ENCODE assay signal across 30 cellular contexts in genomic region chr5:175598774-175599173, GRCh38. TPM values are rescaled to one million over a fixed set of nuclear protein-coding genes. Genes with fewer than 3 reads are reported as not detected.
"Had no signal": no experiment of that assay in that cellular context is flagged by ENCODE, and none has a peak within 500 bp of the region (broad histone marks: within the 10 kb centered on the region; RNA-seq: fewer than 3 reads in every experiment).

No MANE protein-coding gene starts in this region.

- H3K4me3 ChIP-seq: K562, Peyer's patch had no signal

- DNase-seq: activated CD4-positive, alpha-beta T cell treated with anti-CD3 and anti-CD28 coated beads, Interleukin-2, amount 10 ng/mL, durations not matched to agents 24 days and 14 days; activated CD4-positive, alpha-beta T cell treated with anti-CD3 and anti-CD28 coated beads, Interleukin-2, amount 50 U/mL, for 4 hours; activated CD8-positive, alpha-beta T cell treated with anti-CD3 and anti-CD28 coated beads for 36 hours; activated gamma-delta T cell treated with Interleukin-2 at 50 U/mL for 16 hours; activated naive CD4-positive, alpha-beta T cell treated with anti-CD3 and anti-CD28 coated beads for 36 hours; activated T-cell treated with anti-CD3 and anti-CD28 coated beads, Interleukin-2, amount 50 U/mL, for 1 hour; amniotic stem cell; aorta; brain microvascular endothelial cell; NCI-H1092 treated with DMSO at 0.1 percent for 48 hours; NCI-H1417; NCI-H146; NCI-H187; NCI-H2029 treated with DMSO at 0.1 percent for 48 hours; NCI-H2107; NCI-H2171; NCI-H510A; NCI-H526; NCI-H748 treated with DMSO at 0.1 percent for 48 hours; NK-92 treated with Interleukin-12 subunit alpha and Interleukin-12 subunit beta, amount 100 ng/mL, for 24 hours; PC-3; Peyer's patch; RPMI8226; SW 1271; T-helper 1 cell; T1000; WERI-Rb-1 had no signal

- H3K4me3 Mint-ChIP-seq: activated CD4-positive, alpha-beta T cell treated with anti-CD3 and anti-CD28 coated beads, Interleukin-2, amount 10 ng/mL, durations not matched to agents 24 days and 14 days; activated CD8-positive, alpha-beta T cell treated with anti-CD3 and anti-CD28 coated beads for 36 hours; activated naive CD4-positive, alpha-beta T cell treated with anti-CD3 and anti-CD28 coated beads for 36 hours; activated T-helper 1 cell treated with anti-CD3 and anti-CD28 coated beads, Interleukin-12 subunit alpha, Interleukin-12 subunit beta, Interleukin-2, Interleukin-4 antibody, amounts not matched to agents 30 ng/mL and 10 ng/mL and 1 ng/mL, durations not matched to agents 14 hours and 24 hours and 36 hours had no signal

- H3K9me3 Mint-ChIP-seq: activated CD8-positive, alpha-beta T cell treated with anti-CD3 and anti-CD28 coated beads for 36 hours; activated naive CD4-positive, alpha-beta T cell treated with anti-CD3 and anti-CD28 coated beads for 36 hours; activated T-helper 1 cell treated with anti-CD3 and anti-CD28 coated beads, Interleukin-12 subunit alpha, Interleukin-12 subunit beta, Interleukin-2, Interleukin-4 antibody, amounts not matched to agents 30 ng/mL and 10 ng/mL and 1 ng/mL, durations not matched to agents 14 hours and 24 hours and 36 hours had no signal

- H3K4me1 ChIP-seq: Peyer's patch had no signal

- H3K27ac ChIP-seq: brain microvascular endothelial cell, Peyer's patch, WERI-Rb-1 had no signal

- H3K9me3 ChIP-seq: Peyer's patch had no signal

- H3K27ac Mint-ChIP-seq: activated CD4-positive, alpha-beta T cell treated with anti-CD3 and anti-CD28 coated beads, Interleukin-2, amount 10 ng/mL, durations not matched to agents 24 days and 14 days; activated CD8-positive, alpha-beta T cell treated with anti-CD3 and anti-CD28 coated beads for 36 hours; activated naive CD4-positive, alpha-beta T cell treated with anti-CD3 and anti-CD28 coated beads for 36 hours; activated naive CD4-positive, alpha-beta T cell treated with anti-CD3 and anti-CD28 coated beads, Interleukin-2, amount 50 U/mL, for 72 hours; activated T-helper 1 cell treated with anti-CD3 and anti-CD28 coated beads, Interleukin-12 subunit alpha, Interleukin-12 subunit beta, Interleukin-2, Interleukin-4 antibody, amounts not matched to agents 30 ng/mL and 10 ng/mL and 1 ng/mL, durations not matched to agents 14 hours and 24 hours and 36 hours had no signal

- ATAC-seq: activated naive CD4-positive, alpha-beta T cell treated with anti-CD3 and anti-CD28 coated beads, Interleukin-2, amount 50 U/mL, for 72 hours; K562; PC-3 had no signal

- H3K27me3 ChIP-seq: brain microvascular endothelial cell, Peyer's patch had no signal

RNA-seq across cellular contexts. Expression of gene HRH2, which starts 59.1 kb away (rescaled TPM):
- total RNA-seq: K562, PC-3 had no signal
